ENCODE assay signal across 20 cellular contexts in the genomic region with DNA sequence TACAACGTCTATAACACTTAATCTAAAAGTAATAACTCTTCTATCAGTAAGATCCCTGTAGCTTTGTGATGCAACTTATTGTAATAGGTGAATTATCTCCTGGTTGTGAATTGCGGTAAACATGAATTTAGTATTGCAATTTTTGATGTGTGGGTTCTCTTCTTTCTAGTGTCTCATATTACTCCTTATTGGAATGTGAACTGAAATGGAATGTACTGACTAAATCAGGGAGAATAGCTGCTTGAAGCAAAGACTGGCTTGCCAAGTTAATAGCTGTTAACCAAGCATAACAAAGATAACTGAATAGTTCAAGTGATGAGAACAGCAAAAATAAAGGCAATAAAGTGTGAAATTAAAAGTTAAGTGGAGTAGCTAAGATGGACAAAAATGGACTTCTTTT.
DNase-seq lines count a peak whose midpoint lies in the region; ATAC-seq and TF ChIP-seq lines count a peak whose summit lies in the region.
"Had no signal": no experiment of that assay in that cellular context is flagged by ENCODE, and none has a peak within 500 bp of the region (broad histone marks: within the 10 kb centered on the region; RNA-seq: fewer than 3 reads in every experiment).

No MANE protein-coding gene starts in this region.

- no peaks in the 10 kb centered on the region for H3K4me1 Mint-ChIP-seq in T-cell
- H3K4me1 Mint-ChIP-seq: activated naive CD4-positive, alpha-beta T cell treated with anti-CD3 and anti-CD28 coated beads, Interleukin-2, amount 10 ng/mL, durations not matched to agents 7 days and 5 days; CD8-positive, alpha-beta memory T cell; central memory CD8-positive, alpha-beta T cell had no signal

- POLR2A ChIA-PET in T-cell (lab: Charles Lee), result no interaction called here

- ATAC-seq in GM21528 (IDR thresholded peaks at IDR 0.05; ENCODE audit: low FRiP score, unreplicated experiment), result no peak
- no peak for ATAC-seq in T-cell (replicated peaks in 1 of 4)
- no peak for ATAC-seq in GM21423 (IDR thresholded peaks at IDR 0.05; ENCODE audit: unreplicated experiment)
- ATAC-seq: gastroesophageal sphincter, psoas muscle had no signal

- H3K4me3 ChIP-seq in astrocyte of the cerebellum (ENCODE audit: low read depth, low read length) (no peak overlapping the region), fibroblast of pulmonary artery (replicated peaks; ENCODE audit: low read depth, low read length) (no peak overlapping the region)
- H3K4me3 ChIP-seq: gastroesophageal sphincter, psoas muscle, transverse colon had no signal

- DNase-seq in GM04503 (ENCODE audit: low read depth) (peak; percentile 8), astrocyte of the cerebellum (ENCODE audit: low read depth) (peak; percentile 34), fibroblast of pulmonary artery (ENCODE audit: low read depth) (peak; percentile 35), non-pigmented ciliary epithelial cell (ENCODE audit: low read depth) (peak; percentile 20), T-cell (no peak)
- DNase-seq: activated naive CD4-positive, alpha-beta T cell treated with anti-CD3 and anti-CD28 coated beads, Interleukin-2, amount 10 ng/mL, durations not matched to agents 7 days and 5 days; CD8-positive, alpha-beta memory T cell; islet precursor cell; NCI-H1105; NCI-H2029 treated with DMSO at 0.1 percent for 48 hours; OCI-M1; psoas muscle; T1000; transverse colon had no signal

- no peaks in the 10 kb centered on the region for H3K27me3 Mint-ChIP-seq in T-cell
- H3K27me3 Mint-ChIP-seq: activated naive CD4-positive, alpha-beta T cell treated with anti-CD3 and anti-CD28 coated beads, Interleukin-2, amount 10 ng/mL, durations not matched to agents 7 days and 5 days; CD8-positive, alpha-beta memory T cell; central memory CD8-positive, alpha-beta T cell had no signal

- CTCF ChIA-PET in T-cell (lab: Charles Lee), result no interaction called here

- H3K27ac Mint-ChIP-seq in T-cell, result no peak overlapping the region
- H3K27ac Mint-ChIP-seq: activated naive CD4-positive, alpha-beta T cell treated with anti-CD3 and anti-CD28 coated beads, Interleukin-2, amount 10 ng/mL, durations not matched to agents 7 days and 5 days; activated T-helper 1 cell treated with anti-CD3 and anti-CD28 coated beads, Interleukin-12 subunit alpha, Interleukin-12 subunit beta, Interleukin-2, Interleukin-4 antibody, amounts not matched to agents 30 ng/mL and 10 ng/mL and 1 ng/mL, durations not matched to agents 14 hours and 24 hours and 36 hours; CD8-positive, alpha-beta memory T cell; WTC11 had no signal

- no peaks in the 10 kb centered on the region for H3K36me3 Mint-ChIP-seq in T-cell
- H3K36me3 Mint-ChIP-seq: activated naive CD4-positive, alpha-beta T cell treated with anti-CD3 and anti-CD28 coated beads, Interleukin-2, amount 10 ng/mL, durations not matched to agents 7 days and 5 days; CD8-positive, alpha-beta memory T cell; WTC11 had no signal

- in situ Hi-C loops in astrocyte of the cerebellum (cut with HindIII; ENCODE audit: low sequenced_read_pairs), result no loop called here

- no peaks in the 10 kb centered on the region for H3K9me3 Mint-ChIP-seq in T-cell
- H3K9me3 Mint-ChIP-seq: activated naive CD4-positive, alpha-beta T cell treated with anti-CD3 and anti-CD28 coated beads, Interleukin-2, amount 10 ng/mL, durations not matched to agents 7 days and 5 days; activated T-helper 1 cell treated with anti-CD3 and anti-CD28 coated beads, Interleukin-12 subunit alpha, Interleukin-12 subunit beta, Interleukin-2, Interleukin-4 antibody, amounts not matched to agents 30 ng/mL and 10 ng/mL and 1 ng/mL, durations not matched to agents 14 hours and 24 hours and 36 hours; WTC11 had no signal

- no peak overlapping the region for H3K4me3 Mint-ChIP-seq in T-cell
- H3K4me3 Mint-ChIP-seq: activated naive CD4-positive, alpha-beta T cell treated with anti-CD3 and anti-CD28 coated beads, Interleukin-2, amount 10 ng/mL, durations not matched to agents 7 days and 5 days; activated T-helper 1 cell treated with anti-CD3 and anti-CD28 coated beads, Interleukin-12 subunit alpha, Interleukin-12 subunit beta, Interleukin-2, Interleukin-4 antibody, amounts not matched to agents 30 ng/mL and 10 ng/mL and 1 ng/mL, durations not matched to agents 14 hours and 24 hours and 36 hours; CD8-positive, alpha-beta memory T cell; central memory CD8-positive, alpha-beta T cell; WTC11 had no signal

- TF ChIP-seq CTCF in astrocyte of the cerebellum (IDR thresholded peaks at IDR 0.05; ENCODE audit: low read depth, low read length, missing control alignments), result no peak
- no peak for TF ChIP-seq CTCF in fibroblast of pulmonary artery (IDR thresholded peaks at IDR 0.05; ENCODE audit: low read length, missing control alignments)

Comparison
In these comparisons a context has a peak if more than half of its experiments do, and no peak if none do; other contexts are left out.
1. DNase-seq: peak in GM04503 (single experiment), astrocyte of the cerebellum (single experiment), fibroblast of pulmonary artery (single experiment) and non-pigmented ciliary epithelial cell (single experiment); none in T-cell (0 of 34).